ENCODE assay signal across 14 cellular contexts in genomic region chr18:9086015-9086414, GRCh38.
"Had no signal": no experiment of that assay in that cellular context is flagged by ENCODE, and none has a peak within 500 bp of the region (broad histone marks: within the 10 kb centered on the region; RNA-seq: fewer than 3 reads in every experiment).

No MANE protein-coding gene starts in this region.

- H3K4me3 Mint-ChIP-seq: nephron had no signal

- H3K4me1 Mint-ChIP-seq: nephron had no signal

- DNase-seq: activated CD4-positive, alpha-beta T cell treated with anti-CD3 and anti-CD28 coated beads for 1 hour; activated gamma-delta T cell treated with Interleukin-2 at 50 U/mL for 16 hours; adrenal gland; cerebellar nuclear complex; cortex of kidney; effector CD4-positive, alpha-beta T cell; lower lobe of right lung; SK-N-SH; stimulated activated CD4-positive, alpha-beta T cell treated with anti-CD3 and anti-CD28 coated beads, Interleukin-4, amount 100 ng/mL, for 1 hour; stomach; trophoblast cell; WERI-Rb-1 had no signal

- H3K9me3 Mint-ChIP-seq: nephron had no signal

- ATAC-seq: lower lobe of right lung, sciatic nerve had no signal

- H3K27ac Mint-ChIP-seq: nephron had no signal
